Comparison of ENCODE assay signal across 22 cellular contexts in genomic region chr6:107806675-107807074, GRCh38. TPM values are rescaled to one million over a fixed set of nuclear protein-coding genes. Genes with fewer than 3 reads are reported as not detected.
A peak's percentile ranks its signal among the peaks of the same experiment; 100 is the strongest.
DNase-seq lines count a peak whose midpoint lies in the region; ATAC-seq and TF ChIP-seq lines count a peak whose summit lies in the region.
"Had no signal": no experiment of that assay in that cellular context is flagged by ENCODE, and none has a peak within 500 bp of the region (broad histone marks: within the 10 kb centered on the region; RNA-seq: fewer than 3 reads in every experiment).

No MANE protein-coding gene starts in this region.

- no peak for DNase-seq in activated naive CD4-positive, alpha-beta T cell treated with anti-CD3 and anti-CD28 coated beads for 36 hours
- no peak for DNase-seq in activated naive CD4-positive, alpha-beta T cell treated with anti-CD3 and anti-CD28 coated beads, Interleukin-2, amount 50 U/mL, for 16 hours
- peak; percentile 97 for DNase-seq in NCI-H69 (lab: John Stamatoyannopoulos, UW)
- no peak for DNase-seq in effector memory CD8-positive, alpha-beta T cell
- DNase-seq in ureter (ENCODE audit: low spot score) = peak; percentile 31
- no peak for DNase-seq in GM10266 (ENCODE audit: extremely low spot score)
- no peak for DNase-seq in stimulated activated naive CD4-positive, alpha-beta T cell treated with Interleukin-2 at 50 U/mL for 16 hours (lab: John Stamatoyannopoulos, UW)
- DNase-seq: aorta; DMS79; heart left ventricle; left cardiac atrium; mesendoderm; MV-4-11; NCI-H526 treated with DMSO at 0.1 percent for 48 hours; Right ventricle myocardium superior; sigmoid colon; stimulated activated CD8-positive, alpha-beta memory T cell treated with anti-CD3 and anti-CD28 coated beads, Interleukin-4, amount 100 ng/mL, for 48 hours had no signal

- CTCF ChIA-PET in activated naive CD4-positive, alpha-beta T cell treated with anti-CD3 and anti-CD28 coated beads for 36 hours (lab: Charles Lee) = interaction anchor here (0.5 to 4.4 kb wide), 6 partner anchors 8 to 71 kb away, joined by 3 to 28 read pairs (median 3); no protein-coding TSS in a partner anchor

- no peaks in the 10 kb centered on the region for H3K27me3 Mint-ChIP-seq in activated naive CD4-positive, alpha-beta T cell treated with anti-CD3 and anti-CD28 coated beads for 36 hours (ENCODE audit: low read depth)
- H3K27me3 Mint-ChIP-seq in effector memory CD8-positive, alpha-beta T cell = no peaks in the 10 kb centered on the region
- H3K27me3 Mint-ChIP-seq: activated naive CD4-positive, alpha-beta T cell treated with anti-CD3 and anti-CD28 coated beads, Interleukin-2, amount 50 U/mL, for 24 hours; natural killer cell treated with Interleukin-12 subunit alpha and Interleukin-12 subunit beta and Interleukin-15 and Interleukin-18, amount 100 ng/mL, for 72 hours had no signal

- H3K4me1 Mint-ChIP-seq in activated naive CD4-positive, alpha-beta T cell treated with anti-CD3 and anti-CD28 coated beads for 36 hours (ENCODE audit: low read depth) = peaks cover 75% of the 10 kb centered on the region
- H3K4me1 Mint-ChIP-seq in effector memory CD8-positive, alpha-beta T cell (ENCODE audit: low read depth in 2 of 2) = peaks cover 48 to 50% of the 10 kb centered on the region in 2 donors

- H3K27ac Mint-ChIP-seq in activated naive CD4-positive, alpha-beta T cell treated with anti-CD3 and anti-CD28 coated beads for 36 hours = peak overlapping the region; percentile 85
- H3K27ac Mint-ChIP-seq in effector memory CD8-positive, alpha-beta T cell = peak overlapping the region; percentile 39 to 85
- H3K27ac Mint-ChIP-seq: natural killer cell treated with Interleukin-12 subunit alpha and Interleukin-12 subunit beta and Interleukin-15 and Interleukin-18, amount 100 ng/mL, for 72 hours had no signal

- peaks cover 3% of the 10 kb centered on the region for H3K36me3 Mint-ChIP-seq in activated naive CD4-positive, alpha-beta T cell treated with anti-CD3 and anti-CD28 coated beads for 36 hours (ENCODE audit: low read depth)
- H3K36me3 Mint-ChIP-seq in effector memory CD8-positive, alpha-beta T cell (ENCODE audit: insufficient read depth) = peaks cover 15% of the 10 kb centered on the region
- H3K36me3 Mint-ChIP-seq: natural killer cell treated with Interleukin-12 subunit alpha and Interleukin-12 subunit beta and Interleukin-15 and Interleukin-18, amount 100 ng/mL, for 72 hours had no signal

- no peak overlapping the region for H3K4me3 Mint-ChIP-seq in activated naive CD4-positive, alpha-beta T cell treated with anti-CD3 and anti-CD28 coated beads for 36 hours
- H3K4me3 Mint-ChIP-seq in effector memory CD8-positive, alpha-beta T cell = no peak overlapping the region
- H3K4me3 Mint-ChIP-seq: activated naive CD4-positive, alpha-beta T cell treated with anti-CD3 and anti-CD28 coated beads, Interleukin-2, amount 50 U/mL, for 24 hours; natural killer cell treated with Interleukin-12 subunit alpha and Interleukin-12 subunit beta and Interleukin-15 and Interleukin-18, amount 100 ng/mL, for 72 hours had no signal

- no peak for ATAC-seq in effector memory CD8-positive, alpha-beta T cell (replicated peaks)
- ATAC-seq: GM12878; HCT116; heart left ventricle; left cardiac atrium; natural killer cell treated with Interleukin-12 subunit alpha and Interleukin-12 subunit beta and Interleukin-15 and Interleukin-18, amount 100 ng/mL, for 72 hours had no signal

- no peaks in the 10 kb centered on the region for H3K9me3 Mint-ChIP-seq in activated naive CD4-positive, alpha-beta T cell treated with anti-CD3 and anti-CD28 coated beads for 36 hours
- H3K9me3 Mint-ChIP-seq in effector memory CD8-positive, alpha-beta T cell = no peaks in the 10 kb centered on the region
- H3K9me3 Mint-ChIP-seq: activated naive CD4-positive, alpha-beta T cell treated with anti-CD3 and anti-CD28 coated beads, Interleukin-2, amount 50 U/mL, for 24 hours; natural killer cell treated with Interleukin-12 subunit alpha and Interleukin-12 subunit beta and Interleukin-15 and Interleukin-18, amount 100 ng/mL, for 72 hours had no signal

- no peak for TF ChIP-seq CTCF in GM10266 (IDR thresholded peaks at IDR 0.05; ENCODE audit: control insufficient read depth, insufficient read depth, low read depth, missing control alignments)

- intact Hi-C loops in activated naive CD4-positive, alpha-beta T cell treated with anti-CD3 and anti-CD28 coated beads for 36 hours (cut with micrococcal nuclease) = no loop called here

RNA-seq across cellular contexts. Expression of gene SCML4, which starts 17.4 kb away (rescaled TPM):
- total RNA-seq in activated naive CD4-positive, alpha-beta T cell treated with anti-CD3 and anti-CD28 coated beads for 36 hours = 10 to 100 TPM in 1 of 2 experiments, 1 to 10 TPM in 1; 9.1 to 10.7 TPM
- total RNA-seq in ureter = 4.4 TPM
- total RNA-seq: fibroblast of villous mesenchyme had no signal

Comparison
In these comparisons a context has a peak if more than half of its experiments do, and no peak if none do; other contexts are left out.
1. DNase-seq: peak in NCI-H69 (single experiment) and ureter (single experiment); none in activated naive CD4-positive, alpha-beta T cell treated with anti-CD3 and anti-CD28 coated beads for 36 hours (single experiment), activated naive CD4-positive, alpha-beta T cell treated with anti-CD3 and anti-CD28 coated beads, Interleukin-2, amount 50 U/mL, for 16 hours (single experiment), effector memory CD8-positive, alpha-beta T cell (0 of 3), GM10266 (single experiment) and stimulated activated naive CD4-positive, alpha-beta T cell treated with Interleukin-2 at 50 U/mL for 16 hours (single experiment).